1 cellular context compared by ENCODE assay signal in genomic region chr1:234927968-234928635, GRCh38.
TF ChIP-seq lines count a peak whose summit lies in the region.

No MANE protein-coding gene starts in this region.

TF ChIP-seq in GM12878, 131 proteins besides CTCF, POLR2A, EP300 and RAD21 (continued from another document):
- TF ChIP-seq PRDM15 (CRISPR knock-in tag; IDR thresholded peaks at IDR 0.05) (no peak), SRF (IDR thresholded peaks at IDR 0.05; ENCODE audit: low read depth in 2 of 2, low read length in 2 of 2) (no peak), LARP7 (IDR thresholded peaks at IDR 0.05) (no peak), CHD4 (IDR thresholded peaks at IDR 0.05) (no peak), RAD51 (IDR thresholded peaks at IDR 0.05) (no peak), DPF2 (IDR thresholded peaks at IDR 0.05) (no peak), PAX5 (IDR thresholded peaks at IDR 0.05; ENCODE audit: borderline replicate concordance, low read depth, low read length) (no peak), NRF1 (conservative IDR thresholded peaks at IDR 0.05; ENCODE audit: low read depth, low read length) (no peak), SREBF2 (IDR thresholded peaks at IDR 0.05; ENCODE audit: low read length) (no peak), MEF2B (IDR thresholded peaks at IDR 0.05; ENCODE audit: partially characterized antibody, poor library complexity, severe bottlenecking) (no peak), ETV6 (conservative IDR thresholded peaks at IDR 0.05 in 1 of 2, IDR thresholded peaks at IDR 0.05 in 1 of 2; ENCODE audit: borderline replicate concordance in 1 of 2, low read depth in 1 of 2) (no peak), MEF2A (IDR thresholded peaks at IDR 0.05; ENCODE audit: insufficient read depth, low read depth, low read length) (no peak), HCFC1 (IDR thresholded peaks at IDR 0.05; ENCODE audit: low read length) (no peak), ATF7 (IDR thresholded peaks at IDR 0.05; ENCODE audit: low read depth) (no peak), BMI1 (IDR thresholded peaks at IDR 0.05; ENCODE audit: borderline replicate concordance) (no peak), ESRRA (IDR thresholded peaks at IDR 0.05; ENCODE audit: low read length) (no peak), ATF3 (IDR thresholded peaks at IDR 0.05; ENCODE audit: borderline replicate concordance, extremely low read depth, low read depth, low read length) (no peak), SMAD5 (IDR thresholded peaks at IDR 0.05; ENCODE audit: low read depth) (no peak)
